Comparison of ENCODE assay signal across 8 cellular contexts in the genomic region with DNA sequence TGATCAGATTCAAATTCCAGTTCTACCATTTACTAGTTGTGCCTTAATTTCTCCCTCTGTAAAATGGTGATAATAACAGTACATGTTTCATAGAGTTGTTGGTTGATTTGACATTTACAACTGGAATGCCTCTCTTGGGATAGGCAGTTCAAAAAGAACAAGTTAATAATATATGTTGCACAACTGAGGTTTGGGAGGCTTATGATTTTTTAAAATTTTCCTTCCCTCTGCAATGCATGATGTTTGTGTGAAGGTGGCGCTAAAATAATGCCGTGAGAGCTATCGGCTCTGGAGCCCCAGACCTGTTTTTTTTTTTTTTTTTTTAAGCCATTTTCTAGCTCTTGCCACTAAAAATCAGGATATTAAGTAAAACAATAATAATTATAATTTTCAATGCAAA. TPM values are rescaled to one million over a fixed set of nuclear protein-coding genes. Genes with fewer than 3 reads are reported as not detected.
DNase-seq lines count a peak whose midpoint lies in the region; TF ChIP-seq lines count a peak whose summit lies in the region.
"Had no signal": no experiment of that assay in that cellular context is flagged by ENCODE, and none has a peak within 500 bp of the region (broad histone marks: within the 10 kb centered on the region; RNA-seq: fewer than 3 reads in every experiment).

No MANE protein-coding gene starts in this region.

- no peak overlapping the region for H3K27ac Mint-ChIP-seq in glutamatergic neuron (ENCODE audit: unreplicated experiment)

- TF ChIP-seq CTCF in A673 (conservative IDR thresholded peaks at IDR 0.05; ENCODE audit: low read depth, low read length) (peak; percentile 68), epithelial cell of esophagus (IDR thresholded peaks at IDR 0.05; ENCODE audit: insufficient read depth, low read depth, low read length, missing control alignments) (peak; percentile 44), glutamatergic neuron (IDR thresholded peaks at IDR 0.05; ENCODE audit: partially characterized antibody, unreplicated experiment) (no peak)

- no peak overlapping the region for H3K27ac ChIP-seq in A673 (ENCODE audit: low read depth, low read length, poor library complexity, severe bottlenecking)

- H3K4me3 ChIP-seq in A673 (ENCODE audit: low read depth, low read length, poor library complexity, severe bottlenecking) (no peak overlapping the region), epithelial cell of esophagus (ENCODE audit: low read length) (no peak overlapping the region)

- no peaks in the 10 kb centered on the region for H3K9me3 Mint-ChIP-seq in glutamatergic neuron (ENCODE audit: unreplicated experiment)

- peaks cover 9% of the 10 kb centered on the region for H3K36me3 Mint-ChIP-seq in glutamatergic neuron (ENCODE audit: unreplicated experiment)

- H3K4me1 ChIP-seq in A673 (ENCODE audit: insufficient read depth, low read length, poor library complexity, severe bottlenecking): no peaks in the 10 kb centered on the region

- POLR2A ChIA-PET in A673 (lab: Charles Lee; ENCODE audit: low non-redundant PET): no interaction called here

- H3K4me3 Mint-ChIP-seq in glutamatergic neuron (ENCODE audit: unreplicated experiment): no peak overlapping the region

- intact Hi-C loops in A673 (cut with micrococcal nuclease; ENCODE audit: unreplicated experiment): loop anchor here (2.0 kb wide), 2 partner anchors 26 to 232 kb away; no protein-coding TSS in a partner anchor

- no peaks in the 10 kb centered on the region for H3K9me3 ChIP-seq in A673 (ENCODE audit: low read depth, low read length, poor library complexity, severe bottlenecking)

- DNase-seq in A673 (ENCODE audit: low spot score) (peak; percentile 50), KBM-7 (peak; percentile 21), epithelial cell of esophagus (ENCODE audit: low read depth) (peak; percentile 70), glutamatergic neuron (no peak), NCI-H748 treated with DMSO at 0.1 percent for 48 hours (lab: John Stamatoyannopoulos, UW) (no peak)
- no peak for DNase-seq in stimulated activated CD4-positive, alpha-beta T cell treated with anti-CD3 and anti-CD28 coated beads, Interleukin-4, amount 100 ng/mL, for 4 hours
- DNase-seq: DND-41 had no signal

- in situ Hi-C loops in KBM-7 (cut with MboI; ENCODE audit: low pct_unique_long_range_greater_than_20kb, low sequenced_read_pairs): no loop called here

- CTCF ChIA-PET in A673 (lab: Charles Lee): interaction anchor here (0.6 to 1.5 kb wide), 7 partner anchors 12 to 917 kb away, joined by 3 to 11 read pairs (median 5); no protein-coding TSS in a partner anchor

- peaks cover 17% of the 10 kb centered on the region for H3K36me3 ChIP-seq in A673 (ENCODE audit: insufficient read depth, low read length, poor library complexity, severe bottlenecking)

- no peaks in the 10 kb centered on the region for H3K27me3 Mint-ChIP-seq in glutamatergic neuron (ENCODE audit: unreplicated experiment)

- BruUV-seq in A673 (replicated peaks; lab: Mats Ljungman, UMichigan): no TSS peak

- no peaks in the 10 kb centered on the region for H3K4me1 Mint-ChIP-seq in glutamatergic neuron (ENCODE audit: low read depth, unreplicated experiment)

- H3K27me3 ChIP-seq in A673 (replicated peaks; ENCODE audit: insufficient read depth, low read depth, low read length, poor library complexity): no peaks in the 10 kb centered on the region

RNA-seq across cellular contexts. Expression of gene DNAJB11, which starts 18.6 kb away (rescaled TPM):
- total RNA-seq in A673 (2021) (94.1 and 103 TPM in 2 replicates), glutamatergic neuron (ENCODE audit: unreplicated experiment) (57.6 TPM)

RNA-seq across cellular contexts. Expression of gene TBCCD1, which starts 22.0 kb away (rescaled TPM):
- total RNA-seq in A673 (2021) (19.4 and 20.1 TPM in 2 replicates), glutamatergic neuron (ENCODE audit: unreplicated experiment) (12.5 TPM)

RNA-seq across cellular contexts. Expression of gene AHSG, which starts 23.7 kb away (rescaled TPM):
- total RNA-seq in A673 (2021) (3.2 and 4.9 TPM in 2 replicates), glutamatergic neuron (ENCODE audit: unreplicated experiment) (not detected)
- total RNA-seq: mononuclear cell had no signal

RNA-seq across cellular contexts. Expression of gene CRYGS, which starts 44.9 kb away (rescaled TPM):
- total RNA-seq in A673 (2021): 3.6 and 3.9 TPM in 2 replicates
- 3.7 TPM for total RNA-seq in glutamatergic neuron (ENCODE audit: unreplicated experiment)

RNA-seq across cellular contexts. Expression of gene FETUB, which starts 51.1 kb away (rescaled TPM):
- total RNA-seq in A673 (2021) (not detected in 2 replicates), glutamatergic neuron (ENCODE audit: unreplicated experiment) (not detected)
- total RNA-seq: mononuclear cell had no signal

Comparison
In these comparisons a context has a peak if more than half of its experiments do, and no peak if none do; other contexts are left out.
1. DNase-seq: peak in A673 (single experiment), KBM-7 (single experiment) and epithelial cell of esophagus (single experiment); none in stimulated activated CD4-positive, alpha-beta T cell treated with anti-CD3 and anti-CD28 coated beads, Interleukin-4, amount 100 ng/mL, for 4 hours (0 of 2), glutamatergic neuron (single experiment) and NCI-H748 treated with DMSO at 0.1 percent for 48 hours (single experiment).